Comparison of ENCODE assay signal across 24 cellular contexts in genomic region chrX:150487369-150488094, GRCh38.
"Had no signal": no experiment of that assay in that cellular context is flagged by ENCODE, and none has a peak within 500 bp of the region (broad histone marks: within the 10 kb centered on the region; RNA-seq: fewer than 3 reads in every experiment).

No MANE protein-coding gene starts in this region.

- H3K4me1 Mint-ChIP-seq: memory B cell, natural killer cell, neural crest cell had no signal

- H3K36me3 ChIP-seq: gastroesophageal sphincter, heart left ventricle, left lung, lower lobe of right lung, neutrophil, stomach, tibial artery had no signal

- H2AFZ ChIP-seq: hepatocyte, parathyroid adenoma had no signal

- H3K4me1 ChIP-seq: gastroesophageal sphincter, heart left ventricle, left lung, lower lobe of right lung, parathyroid adenoma, tibial artery had no signal

- H3K4me3 Mint-ChIP-seq: memory B cell; natural killer cell; neural crest cell; stimulated activated effector memory CD8-positive, alpha-beta T cell treated with anti-CD3 and anti-CD28 coated beads, Interleukin-12 subunit alpha, Interleukin-12 subunit beta, amount 100 ng/mL, for 72 hours; type B pancreatic cell had no signal

- H3K9ac ChIP-seq: parathyroid adenoma had no signal

- H3K36me3 Mint-ChIP-seq: memory B cell; natural killer cell; stimulated activated effector memory CD8-positive, alpha-beta T cell treated with anti-CD3 and anti-CD28 coated beads, Interleukin-12 subunit alpha, Interleukin-12 subunit beta, amount 100 ng/mL, for 72 hours; type B pancreatic cell had no signal

- H3K4me2 ChIP-seq: hepatocyte had no signal

- H3K27ac ChIP-seq: epithelial cell of prostate, foreskin keratinocyte, gastroesophageal sphincter, heart left ventricle, hepatocyte, left lung, lower lobe of right lung, neutrophil, parathyroid adenoma, stomach, tibial artery had no signal

- DNase-seq: cortex of kidney; foreskin keratinocyte; heart left ventricle; kidney; left lung; lower lobe of right lung; natural killer cell; stimulated activated CD4-positive, alpha-beta T cell treated with anti-CD3 and anti-CD28 coated beads, Interleukin-2, amount 100 ng/mL, for 24 hours; stimulated activated CD4-positive, alpha-beta T cell treated with anti-CD3 and anti-CD28 coated beads, Interleukin-4, amount 100 ng/mL, for 24 hours; stimulated activated naive CD4-positive, alpha-beta T cell treated with Interleukin-2 at 50 U/mL for 16 hours; stomach; tibial artery had no signal

- ATAC-seq: esophagus mucosa; foreskin keratinocyte; gastroesophageal sphincter; heart left ventricle; left lung; lower lobe of right lung; natural killer cell; sciatic nerve; stimulated activated effector memory CD8-positive, alpha-beta T cell treated with anti-CD3 and anti-CD28 coated beads, Interleukin-12 subunit alpha, Interleukin-12 subunit beta, amount 100 ng/mL, for 72 hours had no signal

- H3K27ac Mint-ChIP-seq: memory B cell; natural killer cell; progenitor cell of endocrine pancreas; stimulated activated effector memory CD8-positive, alpha-beta T cell treated with anti-CD3 and anti-CD28 coated beads, Interleukin-12 subunit alpha, Interleukin-12 subunit beta, amount 100 ng/mL, for 72 hours; type B pancreatic cell had no signal

- H3K79me2 ChIP-seq: hepatocyte, parathyroid adenoma had no signal

- H3K9me3 Mint-ChIP-seq: memory B cell; natural killer cell; neural crest cell; stimulated activated effector memory CD8-positive, alpha-beta T cell treated with anti-CD3 and anti-CD28 coated beads, Interleukin-12 subunit alpha, Interleukin-12 subunit beta, amount 100 ng/mL, for 72 hours; type B pancreatic cell had no signal

- H3K4me3 ChIP-seq: gastroesophageal sphincter, heart left ventricle, hepatocyte, left lung, lower lobe of right lung, stomach, tibial artery had no signal

- H3K27me3 Mint-ChIP-seq: memory B cell, progenitor cell of endocrine pancreas, type B pancreatic cell had no signal

- H3K27me3 ChIP-seq: foreskin keratinocyte, gastroesophageal sphincter, heart left ventricle, hepatocyte, left lung, neutrophil, stomach, tibial artery had no signal

- H3K9me3 ChIP-seq: gastroesophageal sphincter, heart left ventricle, left lung, lower lobe of right lung, neutrophil, stomach, tibial artery had no signal
